Comparison of ENCODE assay signal across 8 cellular contexts in the genomic region with DNA sequence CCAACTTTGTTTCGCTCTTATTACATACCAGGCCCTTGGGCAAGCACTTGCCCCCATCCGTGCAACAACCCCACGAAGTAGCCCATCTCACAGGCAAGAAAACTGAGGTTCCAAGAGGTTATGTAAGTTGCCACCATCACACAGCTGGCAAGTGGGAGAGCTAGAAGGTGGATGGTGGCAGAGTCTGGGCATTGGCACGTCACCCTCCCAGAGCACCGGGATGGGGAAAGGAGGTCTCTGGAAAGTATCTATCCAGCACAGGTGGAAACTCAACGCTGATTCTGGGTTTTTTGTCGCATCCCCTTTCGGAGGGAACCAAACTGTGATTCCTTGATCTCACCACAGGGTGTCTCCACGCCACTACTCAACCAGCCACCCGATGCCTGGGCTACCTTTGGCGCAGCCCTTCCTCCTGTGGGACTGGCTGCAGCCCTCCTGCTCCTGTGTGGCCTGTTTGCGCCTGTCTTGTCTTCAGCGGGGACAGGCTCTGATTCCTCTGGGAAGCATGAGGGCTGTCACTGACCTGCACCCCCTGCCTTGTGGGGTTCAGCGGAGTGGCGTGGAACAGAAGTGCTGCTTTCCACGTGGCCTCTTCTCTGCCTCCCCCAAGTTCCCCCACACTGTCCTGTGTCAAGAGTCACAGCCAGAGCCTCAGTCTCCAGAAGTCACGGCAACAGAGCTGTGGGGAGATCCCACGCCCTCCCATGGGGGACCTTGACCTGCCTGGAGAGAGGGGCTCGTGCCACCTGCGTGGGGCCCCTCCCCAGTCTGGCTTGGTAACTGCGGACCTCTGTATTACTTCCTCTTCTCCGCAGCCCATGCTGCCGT. TPM values are rescaled to one million over a fixed set of nuclear protein-coding genes. Genes with fewer than 3 reads are reported as not detected.
DNase-seq lines count a peak whose midpoint lies in the region; ATAC-seq and TF ChIP-seq lines count a peak whose summit lies in the region.
"Had no signal": no experiment of that assay in that cellular context is flagged by ENCODE, and none has a peak within 500 bp of the region (broad histone marks: within the 10 kb centered on the region; RNA-seq: fewer than 3 reads in every experiment).

No MANE protein-coding gene starts in this region.

- H3K79me2 ChIP-seq in OCI-LY3 (ENCODE audit: low read length) (no peaks in the 10 kb centered on the region), parathyroid adenoma (no peaks in the 10 kb centered on the region)

- DNase-seq in GDM1 (lab: John Stamatoyannopoulos, UW) (peak; percentile 53), Right ventricle myocardium inferior (ENCODE audit: missing footprints) (peak; percentile 83)
- DNase-seq in activated naive CD4-positive, alpha-beta T cell treated with anti-CD3 and anti-CD28 coated beads, Interleukin-2, amount 50 U/mL, for 72 hours (ENCODE audit: low spot score in 2 of 2), result peak in 1 of 2 donors; percentile 63

- H3K9me3 ChIP-seq in OCI-LY3 (ENCODE audit: insufficient read depth, low read length) (no peaks in the 10 kb centered on the region), parathyroid adenoma (ENCODE audit: control insufficient read depth, low read length) (no peaks in the 10 kb centered on the region)

- TF ChIP-seq CTCF in OCI-LY3 (IDR thresholded peaks at IDR 0.05; ENCODE audit: low read depth, low read length) (peak; percentile 82), parathyroid adenoma (IDR thresholded peaks at IDR 0.05) (peak; percentile 79)

- no peaks in the 10 kb centered on the region for H3K36me3 ChIP-seq in OCI-LY3 (replicated peaks; ENCODE audit: low read depth, low read length)
- no peaks in the 10 kb centered on the region for H3K36me3 ChIP-seq in parathyroid adenoma (ENCODE audit: control insufficient read depth, insufficient read depth, low read length)

- H3K4me3 ChIP-seq in OCI-LY3 (ENCODE audit: low read length) (peak overlapping the region; percentile 70), parathyroid adenoma (ENCODE audit: low read depth, low read length) (no peak overlapping the region)

- peak overlapping the region; percentile 84 for H3K4me2 ChIP-seq in OCI-LY3 (ENCODE audit: low read length)
- H3K4me2 ChIP-seq in parathyroid adenoma (ENCODE audit: low read length), result no peak overlapping the region

- no peaks in the 10 kb centered on the region for H3K9me3 Mint-ChIP-seq in activated naive CD4-positive, alpha-beta T cell treated with anti-CD3 and anti-CD28 coated beads, Interleukin-2, amount 50 U/mL, for 72 hours

- H3K27me3 ChIP-seq in OCI-LY3 (ENCODE audit: low read depth, low read length), result peaks cover 55% of the 10 kb centered on the region
- no peaks in the 10 kb centered on the region for H3K27me3 ChIP-seq in parathyroid adenoma (ENCODE audit: control insufficient read depth, insufficient read depth, low read length)

- no peak overlapping the region for H3K27ac ChIP-seq in OCI-LY3 (ENCODE audit: low read length)
- no peak overlapping the region for H3K27ac ChIP-seq in parathyroid adenoma

- intact Hi-C loops in Right ventricle myocardium inferior (cut with DNase I), result loop anchor here (1.0 kb wide), 3 partner anchors 58 to 132 kb away; no protein-coding TSS in a partner anchor

- H3K36me3 Mint-ChIP-seq in activated naive CD4-positive, alpha-beta T cell treated with anti-CD3 and anti-CD28 coated beads, Interleukin-2, amount 50 U/mL, for 72 hours, result peaks cover 0 to 2% of the 10 kb centered on the region in 2 donors
- H3K36me3 Mint-ChIP-seq: activated naive CD8-positive, alpha-beta T cell had no signal

- H3K9ac ChIP-seq in OCI-LY3 (ENCODE audit: low read length), result peak overlapping the region; percentile 27; the same call in 1 of the 2 replicates
- no peak overlapping the region for H3K9ac ChIP-seq in parathyroid adenoma

- peak overlapping the region; percentile 79 for H2AFZ ChIP-seq in OCI-LY3 (ENCODE audit: low read depth, low read length)
- H2AFZ ChIP-seq in parathyroid adenoma, result no peak overlapping the region

- H4K20me1 ChIP-seq in OCI-LY3 (ENCODE audit: insufficient read depth, low read length), result no peaks in the 10 kb centered on the region

- peaks cover 8% of the 10 kb centered on the region for H3K4me1 ChIP-seq in OCI-LY3 (ENCODE audit: low read length)
- no peaks in the 10 kb centered on the region for H3K4me1 ChIP-seq in parathyroid adenoma

- no peak overlapping the region for H3K27ac Mint-ChIP-seq in activated naive CD4-positive, alpha-beta T cell treated with anti-CD3 and anti-CD28 coated beads, Interleukin-2, amount 50 U/mL, for 72 hours
- H3K27ac Mint-ChIP-seq: activated naive CD8-positive, alpha-beta T cell had no signal

- ATAC-seq in HG03280 (IDR thresholded peaks at IDR 0.05; ENCODE audit: unreplicated experiment) (peak; percentile 48), Right ventricle myocardium inferior (peak; percentile 63), HG03025 (IDR thresholded peaks at IDR 0.05; ENCODE audit: low FRiP score, unreplicated experiment) (no peak)
- ATAC-seq in activated naive CD4-positive, alpha-beta T cell treated with anti-CD3 and anti-CD28 coated beads, Interleukin-2, amount 50 U/mL, for 72 hours, result peak; percentile 58 to 60

RNA-seq across cellular contexts. Expression of a gene that starts 34.4 kb away (rescaled TPM):
- not detected for total RNA-seq in activated naive CD4-positive, alpha-beta T cell treated with anti-CD3 and anti-CD28 coated beads, Interleukin-2, amount 50 U/mL, for 72 hours
- not detected for total RNA-seq in Right ventricle myocardium inferior

RNA-seq across cellular contexts. Expression of a gene that starts 38.6 kb away (rescaled TPM):
- 1 to 10 TPM in 1 of 2 donors, under 1 TPM in 1; 0.57 to 2.3 TPM for total RNA-seq in activated naive CD4-positive, alpha-beta T cell treated with anti-CD3 and anti-CD28 coated beads, Interleukin-2, amount 50 U/mL, for 72 hours
- total RNA-seq in Right ventricle myocardium inferior, result 34.5 TPM

Comparison
In these comparisons a context has a peak if more than half of its experiments do, and no peak if none do; other contexts are left out.
1. RNA of a gene that starts 38.6 kb away (total RNA-seq): 34.5 TPM in Right ventricle myocardium inferior (single experiment); 0.57 to 2.3 TPM in activated naive CD4-positive, alpha-beta T cell treated with anti-CD3 and anti-CD28 coated beads, Interleukin-2, amount 50 U/mL, for 72 hours; every median in the first group is over 10 times any median in the second.